Comparison of ENCODE assay signal across 2 cellular contexts in genomic region chr18:24497052-24497754, GRCh38.
A peak's percentile ranks its signal among the peaks of the same experiment; 100 is the strongest.
TF ChIP-seq lines count a peak whose summit lies in the region.

No MANE protein-coding gene starts in this region.

TF ChIP-seq in HEK293, 187 proteins besides CTCF, POLR2A, EP300 and RAD21:
- no peak for TF ChIP-seq ZNF404 (tag by site-specific recombination; IDR thresholded peaks at IDR 0.05)
- TF ChIP-seq ZNF629 (tag by site-specific recombination; IDR thresholded peaks at IDR 0.05) = peak; percentile 33; the same call in 1 of the 2 replicates
TF ChIP-seq in HEK293: peak in this region for 1.

TF ChIP-seq in endothelial cell of umbilical vein, 7 proteins besides CTCF, POLR2A, EP300 and RAD21:
- TF ChIP-seq MYC (IDR thresholded peaks at IDR 0.05; ENCODE audit: low read depth, low read length) (no peak), MAX (IDR thresholded peaks at IDR 0.05; ENCODE audit: insufficient read depth, insufficient read length) (no peak), POLR2AphosphoS5 (IDR thresholded peaks at IDR 0.05; ENCODE audit: insufficient read depth, low read depth, low read length) (no peak), JUN (IDR thresholded peaks at IDR 0.05; ENCODE audit: borderline replicate concordance, insufficient read depth, insufficient read length, low read depth) (no peak), FOS (IDR thresholded peaks at IDR 0.05; ENCODE audit: borderline replicate concordance, insufficient read depth, low read length) (no peak), EZH2 (IDR thresholded peaks at IDR 0.05; ENCODE audit: borderline replicate concordance, low read depth, low read length, severe bottlenecking) (no peak), GATA2 (IDR thresholded peaks at IDR 0.05; ENCODE audit: insufficient read depth, insufficient read length, low read depth, low read length) (no peak)
